8 cellular contexts compared by ENCODE assay signal in the genomic region with DNA sequence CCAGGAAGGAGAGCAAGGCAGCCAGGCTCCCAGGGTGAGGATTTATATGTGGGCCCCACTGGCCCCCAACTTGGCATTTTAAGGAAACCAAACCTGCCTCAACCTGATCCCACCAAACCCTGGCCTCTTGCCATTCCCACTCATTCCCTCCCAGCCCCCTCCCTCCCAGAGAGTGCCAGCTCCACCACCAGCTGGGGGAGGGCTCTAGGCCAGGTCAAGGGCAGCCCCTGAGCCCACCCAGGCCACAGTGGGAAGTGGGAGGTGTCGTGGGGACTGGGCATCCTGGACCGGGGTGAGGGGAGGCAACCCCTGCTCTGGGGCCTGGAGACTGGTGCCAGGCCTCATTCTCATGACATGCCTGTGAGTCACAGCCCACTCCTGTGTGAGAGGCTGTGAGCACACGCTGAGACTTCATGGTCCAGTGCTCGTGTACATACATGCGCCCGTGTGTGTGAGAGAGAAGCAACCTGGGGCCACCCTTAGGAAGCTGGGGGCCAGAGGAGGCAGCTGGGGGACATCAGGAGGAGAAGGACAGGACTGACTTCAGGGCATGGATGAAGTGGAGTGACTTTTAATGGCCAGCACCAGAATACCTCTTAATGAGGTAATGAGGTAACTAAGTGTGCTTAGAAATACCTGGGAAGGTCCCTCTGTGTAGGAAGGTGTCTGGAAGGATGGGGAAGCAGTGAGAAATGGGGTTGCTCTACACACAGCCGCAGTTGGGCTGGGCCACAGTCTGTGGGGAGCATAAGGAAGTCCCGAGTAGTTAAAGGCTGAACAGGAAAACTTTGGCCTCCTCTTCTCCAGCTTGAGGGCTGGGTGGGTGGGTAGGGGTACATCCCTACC. TPM values are rescaled to one million over a fixed set of nuclear protein-coding genes. Genes with fewer than 3 reads are reported as not detected.
A peak's percentile ranks its signal among the peaks of the same experiment; 100 is the strongest.
DNase-seq lines count a peak whose midpoint lies in the region; ATAC-seq and TF ChIP-seq lines count a peak whose summit lies in the region.

TSS of gene S100A2 (minus strand) at position 316 of the 846 bp plus-strand sequence. CDS start 1,967 bp downstream, outside the sequence.

- TF ChIP-seq CTCF in RWPE2 (IDR thresholded peaks at IDR 0.05; ENCODE audit: poor library complexity, severe bottlenecking) (no peak), adrenal gland (IDR thresholded peaks at IDR 0.05) (no peak)

- H3K27ac ChIP-seq in RWPE2 (ENCODE audit: poor library complexity, severe bottlenecking) (peak within 1 kb of the TSS; percentile 100), adrenal gland (peak within 1 kb of the TSS; percentile 23 to 96 (median 90)), iPS-18a (ENCODE audit: low read length) (no peak within 1 kb of the TSS), skin epidermis (peak within 1 kb of the TSS; percentile 88 to 100 (median 98))

- intact Hi-C loops in adrenal gland (cut with DNase I), result loop anchor here (2.0 to 5.0 kb wide), 3 partner anchors 33 to 53 kb away; no protein-coding TSS in a partner anchor

- ATAC-seq in HG03196 (IDR thresholded peaks at IDR 0.05; ENCODE audit: unreplicated experiment), result peak; percentile 51
- peak; percentile 54 for ATAC-seq in RWPE2 (ENCODE audit: low read depth)
- no peak for ATAC-seq in GM18909 (IDR thresholded peaks at IDR 0.05; ENCODE audit: poor library complexity, unreplicated experiment)

- peak in 1 of 2 donors; percentile 33 for TF ChIP-seq POLR2A in adrenal gland (IDR thresholded peaks at IDR 0.05)

- H3K9me3 ChIP-seq in RWPE2 (ENCODE audit: severe bottlenecking) (no peaks in the 10 kb centered on the region), adrenal gland (replicated peaks in 1 of 3) (no peaks in the 10 kb centered on the region), iPS-18a (ENCODE audit: control insufficient read depth, low read depth, low read length) (no peaks in the 10 kb centered on the region)

- peak within 1 kb of the TSS; percentile 2 for H3K9ac ChIP-seq in iPS-18a (ENCODE audit: low read length)

- 33 to 63% (median 37%) methylated on average over 4 to 8 of the region's 8 CpGs for WGBS in adrenal gland, 4 donors

- H3K36me3 ChIP-seq in RWPE2 (ENCODE audit: low read depth) (peaks cover 45% of the 10 kb centered on the region), adrenal gland (replicated peaks in 1 of 2) (no peaks in the 10 kb centered on the region), iPS-18a (ENCODE audit: control insufficient read depth, low read depth, low read length) (no peaks in the 10 kb centered on the region)

- H3K27me3 ChIP-seq in RWPE2 (ENCODE audit: insufficient read depth, poor library complexity, severe bottlenecking) (no peaks in the 10 kb centered on the region), adrenal gland (no peaks in the 10 kb centered on the region), iPS-18a (ENCODE audit: control insufficient read depth, insufficient read depth, low read length) (no peaks in the 10 kb centered on the region)

- H3K4me1 ChIP-seq in RWPE2 (ENCODE audit: insufficient read depth, poor library complexity, severe bottlenecking), result peaks cover 27% of the 10 kb centered on the region
- peaks cover 26 to 34% of the 10 kb centered on the region in 2 donors for H3K4me1 ChIP-seq in adrenal gland (replicated peaks in 1 of 2)
- peaks cover 25% of the 10 kb centered on the region for H3K4me1 ChIP-seq in iPS-18a (ENCODE audit: control insufficient read depth, low read depth, low read length)

- H3K4me3 ChIP-seq in RWPE2 (ENCODE audit: severe bottlenecking), result peak within 1 kb of the TSS; percentile 54
- H3K4me3 ChIP-seq in adrenal gland, result no peak within 1 kb of the TSS
- no peak within 1 kb of the TSS for H3K4me3 ChIP-seq in iPS-18a (ENCODE audit: low read length)
- peak within 1 kb of the TSS in 6 of 7 experiments; percentile 23 to 39 (median 32) for H3K4me3 ChIP-seq in skin epidermis

- DNase-seq in DMS53 (lab: John Stamatoyannopoulos, UW) (peak; percentile 98), RWPE2 (ENCODE audit: low spot score) (peak; percentile 93), adrenal gland (peak; percentile 66 to 84 (median 79)), hippocampal formation (lab: John Stamatoyannopoulos, UW) (no peak)

RNA-seq across cellular contexts. Expression of gene S100A2, which starts in this region (rescaled TPM):
- total RNA-seq in adrenal gland, result 10 to 100 TPM in 1 of 8 donors, 1 to 10 TPM in 5, under 1 TPM in 1, not detected in 1; 0.31 to 44.1 (median 1.3) TPM
- polyA plus RNA-seq in adrenal gland, result 1 to 10 TPM in 2 of 3 donors, under 1 TPM in 1; 0.48 to 4.2 (median 3.8) TPM

Comparison
In these comparisons a context has a peak if more than half of its experiments do, and no peak if none do; other contexts are left out.
1. DNase-seq: peak in DMS53 (single experiment), RWPE2 (single experiment) and adrenal gland (7 of 7); none in hippocampal formation (0 of 2).
2. H3K4me3 ChIP-seq: peak in RWPE2 (single experiment) and skin epidermis (6 of 7); none in adrenal gland (0 of 4) and iPS-18a (single experiment).